In the genomic region with DNA sequence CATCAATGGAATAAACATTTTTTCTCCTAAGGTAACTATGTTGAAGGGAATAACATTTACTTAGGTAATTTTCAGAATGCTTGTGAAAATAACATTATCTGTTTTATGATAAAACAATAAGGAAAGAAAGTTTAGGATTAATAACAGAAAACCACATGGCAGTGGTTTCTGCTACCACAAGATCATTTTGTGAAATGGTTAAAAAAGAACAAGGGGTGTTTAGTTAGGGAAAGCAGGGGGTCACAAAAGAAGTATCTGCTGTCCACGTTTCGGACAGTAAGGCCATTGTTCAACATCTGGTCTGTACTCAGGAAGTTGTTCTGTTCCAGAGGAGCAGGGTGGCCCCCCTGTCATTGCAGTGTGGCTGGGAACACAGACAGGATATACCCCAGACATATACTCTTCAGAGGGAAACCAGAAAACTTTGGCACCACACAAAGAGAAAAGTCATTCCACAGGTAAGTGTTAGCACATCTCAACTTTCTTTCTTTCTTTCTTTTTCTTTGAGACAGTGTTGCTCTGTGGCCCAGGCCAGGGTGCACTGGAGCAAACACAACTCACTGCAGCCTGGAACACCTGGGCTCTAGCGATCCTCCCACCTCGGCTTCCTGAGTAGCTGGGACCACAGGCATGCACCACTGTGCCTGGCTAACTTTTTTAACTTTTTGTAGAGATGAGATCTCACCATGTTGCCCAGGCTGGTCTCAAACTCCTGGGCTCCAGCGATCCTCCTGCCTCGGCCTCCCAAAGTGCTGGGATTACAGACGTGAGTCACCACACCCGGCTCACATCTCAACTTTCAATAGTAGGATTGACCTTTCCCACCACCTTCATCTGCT, we compare ENCODE assay signal across 19 cellular contexts. TPM values are rescaled to one million over a fixed set of nuclear protein-coding genes. Genes with fewer than 3 reads are reported as not detected.
DNase-seq lines count a peak whose midpoint lies in the region; ATAC-seq, FAIRE-seq and TF ChIP-seq lines count a peak whose summit lies in the region.
"Had no signal": no experiment of that assay in that cellular context is flagged by ENCODE, and none has a peak within 500 bp of the region (broad histone marks: within the 10 kb centered on the region; RNA-seq: fewer than 3 reads in every experiment).

No MANE protein-coding gene starts in this region.

- RAD21 ChIA-PET in GM12878 (lab: Charles Lee; ENCODE audit: unreplicated experiment) = interaction anchor here (0.7 kb wide), 1 partner anchor 664 kb away, joined by 3 read pairs; no protein-coding TSS in a partner anchor

- H3K4me3 Mint-ChIP-seq in stimulated activated naive CD8-positive, alpha-beta T cell treated with anti-CD3 and anti-CD28 coated beads, Interleukin-15, amount 100 ng/mL, for 72 hours = no peak overlapping the region

- peak overlapping the region; percentile 54 for H3K27ac ChIP-seq in GM12878 (ENCODE audit: control insufficient read depth, insufficient read depth)
- H3K27ac ChIP-seq in hepatocyte = no peak overlapping the region
- H3K27ac ChIP-seq: upper lobe of left lung had no signal

- H3K79me2 ChIP-seq in GM12878 (ENCODE audit: control insufficient read depth, insufficient read depth, low read length) = no peaks in the 10 kb centered on the region
- no peaks in the 10 kb centered on the region for H3K79me2 ChIP-seq in hepatocyte

- H3K27ac Mint-ChIP-seq in stimulated activated naive CD8-positive, alpha-beta T cell treated with anti-CD3 and anti-CD28 coated beads, Interleukin-15, amount 100 ng/mL, for 72 hours = peak overlapping the region in 1 of 2 donors; percentile 19

- TF ChIP-seq EP300 in GM12878 (IDR thresholded peaks at IDR 0.05; ENCODE audit: borderline replicate concordance in 1 of 2, control insufficient read depth in 1 of 2, low read depth in 2 of 2, low read length in 2 of 2) = no peak

- peaks cover 40% of the 10 kb centered on the region for H3K4me1 ChIP-seq in GM12878 (ENCODE audit: control insufficient read depth, insufficient read depth, low read length)
- no peaks in the 10 kb centered on the region for H3K4me1 ChIP-seq in hepatocyte (ENCODE audit: insufficient read depth)

- in situ Hi-C loops in GM12878 (cut with MboI) = loop anchor here (10.0 kb wide), 1 partner anchor 322 kb away; no protein-coding TSS in a partner anchor

- CTCF ChIA-PET in GM12878 (lab: Yijun Ruan, JAX) = no interaction called here

- H3K9me2 ChIP-seq in hepatocyte (replicated peaks; ENCODE audit: insufficient read depth) = no peaks in the 10 kb centered on the region

- H3K36me3 ChIP-seq in GM12878 (ENCODE audit: control insufficient read depth in 2 of 2, insufficient read depth in 2 of 2, low read length in 1 of 2) (no peaks in the 10 kb centered on the region), hepatocyte (replicated peaks; ENCODE audit: insufficient read depth, low read depth) (no peaks in the 10 kb centered on the region)
- H3K36me3 ChIP-seq: upper lobe of left lung had no signal

- H3K9me3 Mint-ChIP-seq in stimulated activated naive CD8-positive, alpha-beta T cell treated with anti-CD3 and anti-CD28 coated beads, Interleukin-15, amount 100 ng/mL, for 72 hours = no peaks in the 10 kb centered on the region

- H3K9me3 ChIP-seq in GM12878 (replicated peaks; ENCODE audit: control insufficient read depth, insufficient read depth, low read length) (no peaks in the 10 kb centered on the region), hepatocyte (ENCODE audit: low read depth) (no peaks in the 10 kb centered on the region)
- H3K9me3 ChIP-seq: upper lobe of left lung had no signal

- TF ChIP-seq RAD21 in GM12878 (IDR thresholded peaks at IDR 0.05; ENCODE audit: insufficient read depth, low read depth, low read length) = no peak

- 49% methylated on average over 8 of the region's 8 CpGs for WGBS in GM12878 (ENCODE audit: insufficient coverage, insufficient replicate concordance, low lambda C conversion rate, missing lambda C conversion rate)
- 80% methylated on average over 8 of the region's 8 CpGs for WGBS in hepatocyte (ENCODE audit: low lambda C conversion rate, missing lambda C conversion rate)

- peak; percentile 31 for ATAC-seq in stimulated activated naive CD8-positive, alpha-beta T cell treated with anti-CD3 and anti-CD28 coated beads, Interleukin-15, amount 100 ng/mL, for 72 hours
- ATAC-seq in stimulated activated naive CD8-positive, alpha-beta T cell treated with anti-CD3 and anti-CD28 coated beads, Interleukin-15, Interleukin-2, amounts not matched to agents 100 U/mL and 50 U/mL, for 24 hours = no peak
- ATAC-seq in HG02981 (IDR thresholded peaks at IDR 0.05; ENCODE audit: unreplicated experiment) (peak; percentile 24), GM12878 (no peak), HG03045 (IDR thresholded peaks at IDR 0.05; ENCODE audit: unreplicated experiment) (no peak)
- ATAC-seq: left lobe of liver had no signal

- H3K4me1 Mint-ChIP-seq in stimulated activated naive CD8-positive, alpha-beta T cell treated with anti-CD3 and anti-CD28 coated beads, Interleukin-15, amount 100 ng/mL, for 72 hours = no peaks in the 10 kb centered on the region

- BruUV-seq in GM12878 (replicated peaks; lab: Mats Ljungman, UMichigan) = no TSS peak

- intact Hi-C loops in GM12878 (cut with micrococcal nuclease; ENCODE audit: unreplicated experiment) = no loop called here

- H3K27me3 Mint-ChIP-seq in stimulated activated naive CD8-positive, alpha-beta T cell treated with anti-CD3 and anti-CD28 coated beads, Interleukin-15, amount 100 ng/mL, for 72 hours = peaks cover 8% of the 10 kb centered on the region

- 0 out of 2 replicates have a peak overlapping the region, but pooled peaks have one; percentile 7 for H3K9ac ChIP-seq in GM12878 (ENCODE audit: control insufficient read depth, insufficient read depth, low read length)

- TF ChIP-seq CTCF in GM12878 (IDR thresholded peaks at IDR 0.05 in 2 of 3, conservative IDR thresholded peaks at IDR 0.05 in 1 of 3; ENCODE audit: control insufficient read depth in 2 of 3, extremely low read depth in 1 of 3, insufficient read depth in 1 of 3, low read depth in 3 of 3, low read length in 3 of 3) (no peak), hepatocyte (IDR thresholded peaks at IDR 0.05; ENCODE audit: poor library complexity) (no peak)

- no peak overlapping the region; the same call in none of the 2 replicates for H2AFZ ChIP-seq in GM12878 (ENCODE audit: control insufficient read depth, low read depth, low read length)
- H2AFZ ChIP-seq in hepatocyte = no peak overlapping the region

- POLR2A ChIA-PET in GM12878 (lab: Charles Lee) = no interaction called here

- no peak for FAIRE-seq in GM12878 (lab: Jason Lieb, UNC)
- FAIRE-seq: bronchial epithelial cell, endothelial cell of umbilical vein had no signal

- H3K4me2 ChIP-seq in GM12878 (ENCODE audit: control insufficient read depth, insufficient read depth) (peak overlapping the region; percentile 30; the same call in 1 of the 2 replicates), hepatocyte (no peak overlapping the region)

- H3K27me3 ChIP-seq in GM12878 (replicated peaks in 1 of 2; ENCODE audit: control insufficient read depth in 2 of 2, insufficient read depth in 2 of 2, low read length in 1 of 2) = no peaks in the 10 kb centered on the region
- H3K27me3 ChIP-seq in hepatocyte = no peaks in the 10 kb centered on the region
- H3K27me3 ChIP-seq: upper lobe of left lung had no signal

- SMC1A ChIA-PET in GM12878 (lab: Charles Lee; ENCODE audit: uncharacterized antibody, unreplicated experiment) = no interaction called here

- no peak overlapping the region for H3K4me3 ChIP-seq in GM12878
- no peak overlapping the region for H3K4me3 ChIP-seq in hepatocyte
- H3K4me3 ChIP-seq: upper lobe of left lung had no signal

- DNase-seq in stimulated activated naive CD8-positive, alpha-beta T cell treated with anti-CD3 and anti-CD28 coated beads, Interleukin-15, amount 100 ng/mL, for 72 hours = no peak
- no peak for DNase-seq in stimulated activated naive CD8-positive, alpha-beta T cell treated with anti-CD3 and anti-CD28 coated beads, Interleukin-15, Interleukin-2, amounts not matched to agents 100 U/mL and 50 U/mL, for 24 hours
- DNase-seq in GM12878 (ENCODE audit: low read depth, low spot score) = no peak
- no peak for DNase-seq in hepatocyte (ENCODE audit: low spot score)
- DNase-seq in NCI-H2227 (lab: John Stamatoyannopoulos, UW; ENCODE audit: unreplicated experiment) = no peak
- no peak for DNase-seq in NAMALWA (ENCODE audit: low spot score)
- DNase-seq: ACHN, activated gamma-delta T cell treated with Interleukin-2 at 50 U/mL for 16 hours, Calu3, head of caudate nucleus, NCI-H1092, NCI-H446 treated with DMSO at 0.1 percent for 48 hours, T1000, upper lobe of left lung had no signal

- no peak for TF ChIP-seq POLR2A in GM12878 (IDR thresholded peaks at IDR 0.05; ENCODE audit: low read depth, low read length)

- H4K20me1 ChIP-seq in GM12878 (ENCODE audit: control insufficient read depth, insufficient read depth) = no peaks in the 10 kb centered on the region
- H4K20me1 ChIP-seq in hepatocyte (ENCODE audit: insufficient read depth, poor library complexity, severe bottlenecking) = no peaks in the 10 kb centered on the region

TF ChIP-seq in GM12878, 131 proteins besides CTCF, POLR2A, EP300 and RAD21 (continues in another document):
- TF ChIP-seq TCF3 (IDR thresholded peaks at IDR 0.05; ENCODE audit: borderline replicate concordance, insufficient read depth, low read depth, low read length) (0 out of 2 replicates have a peak, but pooled peaks have one; percentile 59), YY1 (IDR thresholded peaks at IDR 0.05; ENCODE audit: low read depth, low read length) (no peak), SREBF2 (IDR thresholded peaks at IDR 0.05; ENCODE audit: low read length) (no peak)

RNA-seq across cellular contexts. Expression of a gene that starts 14.8 kb away (rescaled TPM):
- total RNA-seq in GM12878 (2013; cell fraction: nucleolus; rRNA removed) = 66.9 and 67.3 TPM in 2 replicates
- total RNA-seq in GM12878 (2014; rRNA removed) (39.5 and 40.7 TPM in 2 replicates), GM12878 (2014; rRNA removed; fragmentation: Illumina TruSeq; extraction: Trizol) (42.8 and 52.9 TPM in 2 replicates), GM12878 (2021) (39.1 and 47.1 TPM in 2 replicates), hepatocyte (66.4 and 68.3 TPM in 2 replicates)
- polyA plus RNA-seq in GM12878 (2011; ENCODE audit: low read depth) = 13.5 TPM
- polyA plus RNA-seq in GM12878 (2011; rRNA removed) (18.6 and 28.0 TPM in 2 replicates), GM12878 (2014; fragmentation: Illumina TruSeq; extraction: Trizol) (40.6 and 41.9 TPM in 2 replicates), GM12878 (2014; fragmentation: Nextera tagmentation; extraction: Ambion mirVana) (10 to 100 TPM in 1 of 2 experiments, 1 to 10 TPM in 1; 9.4 to 10.9 TPM), GM12878 (2014; rRNA removed) (31.3 and 33.2 TPM in 2 replicates), GM12878 (2016; fragmentation: Nextera tagmentation; extraction: Ambion mirVana) (10 to 100 TPM; 30.1 to 30.9 TPM), hepatocyte (23.2 and 23.4 TPM in 2 replicates)
- 16.6 and 29.3 TPM in 2 replicates for polyA plus RNA-seq in GM12878 (2011; cell fraction: cytosol; rRNA removed)
- 14.8 and 15.9 TPM in 2 replicates for polyA plus RNA-seq in GM12878 (2011; cell fraction: nucleus; rRNA removed)
- polyA plus RNA-seq in GM12878 (2012) = 30.5 and 36.1 TPM in 2 replicates
- 31.5 and 50.5 TPM in 2 replicates for polyA minus RNA-seq in GM12878 (2011; rRNA and poly(A)+ RNA removed)
- 16.8 and 19.9 TPM in 2 replicates for polyA minus RNA-seq in GM12878 (2011; cell fraction: cytosol; rRNA and poly(A)+ RNA removed)
- 21.5 and 43.0 TPM in 2 replicates for polyA minus RNA-seq in GM12878 (2011; cell fraction: nucleus; rRNA and poly(A)+ RNA removed)

Comparison
In these comparisons a context has a peak if more than half of its experiments do, and no peak if none do; other contexts are left out.
1. ATAC-seq: peak in stimulated activated naive CD8-positive, alpha-beta T cell treated with anti-CD3 and anti-CD28 coated beads, Interleukin-15, amount 100 ng/mL, for 72 hours (single experiment) and HG02981 (single experiment); none in stimulated activated naive CD8-positive, alpha-beta T cell treated with anti-CD3 and anti-CD28 coated beads, Interleukin-15, Interleukin-2, amounts not matched to agents 100 U/mL and 50 U/mL, for 24 hours (single experiment), GM12878 (single experiment) and HG03045 (single experiment).